ENCODE assay signal across 9 cellular contexts in the genomic region with DNA sequence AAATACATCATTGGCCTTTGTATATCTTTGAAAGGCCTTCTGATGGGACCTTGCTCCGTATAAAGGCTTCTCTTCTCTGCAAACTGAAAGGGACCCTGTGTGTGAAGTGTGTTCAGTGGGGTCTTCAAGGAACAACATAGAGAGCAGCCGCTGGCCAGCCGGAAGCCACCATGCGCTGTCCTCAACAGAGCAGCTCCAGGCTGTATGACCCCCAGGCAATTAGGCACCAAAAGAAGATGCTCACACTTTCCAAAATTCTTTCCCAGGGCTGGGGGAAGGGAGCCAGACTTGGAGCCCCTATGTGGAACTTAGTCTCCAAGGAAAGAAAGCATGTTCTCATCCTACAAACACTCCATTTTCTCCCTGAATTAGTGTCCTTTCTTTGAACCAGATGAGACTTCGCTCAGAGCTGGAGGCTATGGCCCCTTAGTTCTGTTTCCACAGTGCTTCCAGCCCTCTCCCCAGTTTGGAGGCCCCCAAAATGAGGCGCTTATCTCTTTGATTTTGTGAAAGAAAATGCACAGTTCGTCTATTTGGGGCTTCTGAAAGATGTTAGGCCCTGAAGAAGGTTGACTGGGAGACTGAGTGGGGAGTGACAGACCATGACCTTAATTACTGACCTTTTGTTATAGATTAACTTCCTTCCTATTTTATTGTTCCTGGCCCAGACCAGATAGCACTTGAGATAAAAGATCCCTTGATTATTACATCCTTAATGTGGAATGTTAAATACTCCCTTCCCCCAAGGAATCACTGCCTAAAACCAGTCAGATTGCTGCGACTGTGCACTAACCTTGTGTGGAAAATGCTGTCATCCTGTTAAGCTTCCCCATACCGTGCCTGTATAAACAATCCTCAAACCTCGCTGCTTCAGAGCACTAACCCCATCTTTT.
DNase-seq lines count a peak whose midpoint lies in the region; ATAC-seq and TF ChIP-seq lines count a peak whose summit lies in the region.
"Had no signal": no experiment of that assay in that cellular context is flagged by ENCODE, and none has a peak within 500 bp of the region (broad histone marks: within the 10 kb centered on the region; RNA-seq: fewer than 3 reads in every experiment).

No MANE protein-coding gene starts in this region.

- H3K36me3 Mint-ChIP-seq in Calu3 (ENCODE audit: insufficient read depth, unreplicated experiment): no peaks in the 10 kb centered on the region
- no peaks in the 10 kb centered on the region for H3K36me3 Mint-ChIP-seq in activated T-helper 2 cell treated with anti-CD3 and anti-CD28 coated beads, Interferon-gamma antibody, Interleukin-2, Interleukin-4, amounts not matched to agents 10 μg/mL and 5 μg/mL and 100 μg/mL, durations not matched to agents 14 hours and 24 hours and 36 hours (ENCODE audit: low read depth)

- CTCF ChIA-PET in Calu3 (lab: Charles Lee): no interaction called here
- CTCF ChIA-PET in OCI-LY7 (lab: Charles Lee; ENCODE audit: unreplicated experiment): interaction anchor here (0.6 kb wide), 1 partner anchor 312 kb away, joined by 3 read pairs; a partner anchor contains a TSS

- ATAC-seq in GM18868 (IDR thresholded peaks at IDR 0.05; ENCODE audit: unreplicated experiment) (no peak), GM18519 (IDR thresholded peaks at IDR 0.05; ENCODE audit: low FRiP score, unreplicated experiment) (no peak)

- H3K4me3 ChIP-seq in OCI-LY7 (ENCODE audit: low read depth, low read length, poor library complexity, severe bottlenecking): peak overlapping the region; percentile 35

- H3K36me3 ChIP-seq in OCI-LY7 (ENCODE audit: insufficient read depth, low read length): peaks cover 29% of the 10 kb centered on the region

- H4K20me1 ChIP-seq in OCI-LY7 (ENCODE audit: insufficient read depth, low read length): no peaks in the 10 kb centered on the region

- H3K9me2 ChIP-seq in OCI-LY7 (ENCODE audit: insufficient read depth, low read length): no peaks in the 10 kb centered on the region

- no TSS peak for BruUV-seq in Calu3 (replicated peaks; lab: Mats Ljungman, UMichigan)
- no TSS peak for BruUV-seq in OCI-LY7 (replicated peaks; lab: Mats Ljungman, UMichigan)

- H3K4me1 Mint-ChIP-seq in Calu3 (ENCODE audit: low read depth, unreplicated experiment): peaks cover 37% of the 10 kb centered on the region
- peaks cover 16% of the 10 kb centered on the region for H3K4me1 Mint-ChIP-seq in activated T-helper 2 cell treated with anti-CD3 and anti-CD28 coated beads, Interferon-gamma antibody, Interleukin-2, Interleukin-4, amounts not matched to agents 10 μg/mL and 5 μg/mL and 100 μg/mL, durations not matched to agents 14 hours and 24 hours and 36 hours (ENCODE audit: low read depth)

- peak overlapping the region; percentile 52; the same call in 1 of the 2 replicates for H2AFZ ChIP-seq in OCI-LY7 (ENCODE audit: low read length)

- no peaks in the 10 kb centered on the region; the same call in 1 of the 2 replicates for H3K9me3 ChIP-seq in OCI-LY7 (ENCODE audit: low read length)

- peak overlapping the region; percentile 97 for H3K27ac ChIP-seq in OCI-LY7 (ENCODE audit: low read depth, low read length, poor library complexity, severe bottlenecking)

- peaks cover 89% of the 10 kb centered on the region for H3K4me1 ChIP-seq in OCI-LY7 (ENCODE audit: insufficient read depth, low read length, poor library complexity, severe bottlenecking)

- no peaks in the 10 kb centered on the region for H3K27me3 Mint-ChIP-seq in Calu3 (ENCODE audit: unreplicated experiment)
- H3K27me3 Mint-ChIP-seq in activated T-helper 2 cell treated with anti-CD3 and anti-CD28 coated beads, Interferon-gamma antibody, Interleukin-2, Interleukin-4, amounts not matched to agents 10 μg/mL and 5 μg/mL and 100 μg/mL, durations not matched to agents 14 hours and 24 hours and 36 hours (ENCODE audit: low read depth): no peaks in the 10 kb centered on the region

- TF ChIP-seq CTCF in Calu3 (IDR thresholded peaks at IDR 0.05; ENCODE audit: unreplicated experiment) (no peak), OCI-LY7 (conservative IDR thresholded peaks at IDR 0.05; ENCODE audit: low read length) (no peak)

- DNase-seq in Calu3: peak; percentile 10
- DNase-seq in OCI-LY7 (ENCODE audit: low spot score): peak; percentile 57
- peak; percentile 45 for DNase-seq in fibroblast of peridontal ligament (ENCODE audit: extremely low read depth)
- peak in 49 of 56 donors; percentile 2 to 69 (median 27) for DNase-seq in nucleus accumbens (lab: John Stamatoyannopoulos, UW)
- no peak for DNase-seq in stimulated activated CD4-positive, alpha-beta T cell treated with anti-CD3 and anti-CD28 coated beads, Interleukin-12 subunit alpha, Interleukin-12 subunit beta, amount 100 ng/mL, for 4 hours
- no peak for DNase-seq in activated T-helper 2 cell treated with anti-CD3 and anti-CD28 coated beads, Interferon-gamma antibody, Interleukin-2, Interleukin-4, amounts not matched to agents 10 μg/mL and 5 μg/mL and 100 μg/mL, durations not matched to agents 14 hours and 24 hours and 36 hours (ENCODE audit: low spot score)
- DNase-seq: effector CD4-positive, alpha-beta T cell had no signal

- peak overlapping the region; percentile 62 for H3K27ac Mint-ChIP-seq in Calu3 (ENCODE audit: unreplicated experiment)
- H3K27ac Mint-ChIP-seq in activated T-helper 2 cell treated with anti-CD3 and anti-CD28 coated beads, Interferon-gamma antibody, Interleukin-2, Interleukin-4, amounts not matched to agents 10 μg/mL and 5 μg/mL and 100 μg/mL, durations not matched to agents 14 hours and 24 hours and 36 hours: no peak overlapping the region

- intact Hi-C loops in Calu3 (cut with micrococcal nuclease; ENCODE audit: unreplicated experiment) (no loop called here), OCI-LY7 (cut with micrococcal nuclease; ENCODE audit: unreplicated experiment) (loop anchor here (10.0 kb wide), 1 partner anchor 946 kb away; a partner anchor contains a TSS)
- intact Hi-C loops in activated T-helper 2 cell treated with anti-CD3 and anti-CD28 coated beads, Interferon-gamma antibody, Interleukin-2, Interleukin-4, amounts not matched to agents 10 μg/mL and 5 μg/mL and 100 μg/mL, durations not matched to agents 14 hours and 24 hours and 36 hours (cut with micrococcal nuclease): no loop called here

- H3K9me3 Mint-ChIP-seq in Calu3 (ENCODE audit: low read depth, unreplicated experiment): no peaks in the 10 kb centered on the region
- no peaks in the 10 kb centered on the region for H3K9me3 Mint-ChIP-seq in activated T-helper 2 cell treated with anti-CD3 and anti-CD28 coated beads, Interferon-gamma antibody, Interleukin-2, Interleukin-4, amounts not matched to agents 10 μg/mL and 5 μg/mL and 100 μg/mL, durations not matched to agents 14 hours and 24 hours and 36 hours

- POLR2A ChIA-PET in OCI-LY7 (lab: Charles Lee): interaction anchor here (0.6 to 5.5 kb wide), 8 partner anchors 8 to 375 kb away, joined by 3 to 31 read pairs (median 6); no protein-coding TSS in a partner anchor

- peaks cover 62% of the 10 kb centered on the region for H3K79me2 ChIP-seq in OCI-LY7 (ENCODE audit: insufficient read depth, low read depth, low read length)

- no peak overlapping the region for H3K4me3 Mint-ChIP-seq in Calu3 (ENCODE audit: low read depth, unreplicated experiment)
- no peak overlapping the region for H3K4me3 Mint-ChIP-seq in activated T-helper 2 cell treated with anti-CD3 and anti-CD28 coated beads, Interferon-gamma antibody, Interleukin-2, Interleukin-4, amounts not matched to agents 10 μg/mL and 5 μg/mL and 100 μg/mL, durations not matched to agents 14 hours and 24 hours and 36 hours (ENCODE audit: low read depth)

- peak overlapping the region; percentile 82 for H3K4me2 ChIP-seq in OCI-LY7 (ENCODE audit: low read length)

Comparison
In these comparisons a context has a peak if more than half of its experiments do, and no peak if none do; other contexts are left out.
1. DNase-seq: peak in Calu3 (single experiment), OCI-LY7 (single experiment), fibroblast of peridontal ligament (single experiment) and nucleus accumbens (49 of 56); none in stimulated activated CD4-positive, alpha-beta T cell treated with anti-CD3 and anti-CD28 coated beads, Interleukin-12 subunit alpha, Interleukin-12 subunit beta, amount 100 ng/mL, for 4 hours (single experiment) and activated T-helper 2 cell treated with anti-CD3 and anti-CD28 coated beads, Interferon-gamma antibody, Interleukin-2, Interleukin-4, amounts not matched to agents 10 μg/mL and 5 μg/mL and 100 μg/mL, durations not matched to agents 14 hours and 24 hours and 36 hours (single experiment).